In the genomic region with DNA sequence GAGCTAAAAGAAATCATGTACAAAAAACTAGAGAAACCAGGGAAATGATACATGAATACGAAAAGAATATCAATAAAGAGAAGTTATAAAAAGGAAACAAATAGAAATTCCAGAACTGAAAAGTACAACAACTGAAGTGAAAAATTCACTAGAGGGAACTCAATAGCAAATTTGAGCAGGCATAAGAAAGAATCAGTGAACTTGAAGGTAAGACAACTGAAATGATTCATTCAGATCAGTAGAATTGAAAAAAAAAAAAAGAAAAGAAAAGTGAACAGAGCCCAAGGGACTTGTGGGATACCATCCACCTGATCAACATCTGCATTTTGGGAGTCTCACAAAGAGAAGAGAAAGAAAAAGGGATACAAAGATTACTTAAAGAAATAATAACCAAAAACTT, we compare ENCODE assay signal across 26 cellular contexts.
DNase-seq lines count a peak whose midpoint lies in the region; ATAC-seq, FAIRE-seq and TF ChIP-seq lines count a peak whose summit lies in the region.
"Had no signal": no experiment of that assay in that cellular context is flagged by ENCODE, and none has a peak within 500 bp of the region (broad histone marks: within the 10 kb centered on the region; RNA-seq: fewer than 3 reads in every experiment).

No MANE protein-coding gene starts in this region.

- ATAC-seq in HepG2 (no peak), right lobe of liver (no peak), K562 (no peak)
- ATAC-seq: GM12878 had no signal

- no TSS peak for BruUV-seq in HepG2 (replicated peaks; lab: Mats Ljungman, UMichigan)
- no TSS peak for BruUV-seq in K562 (replicated peaks; lab: Mats Ljungman, UMichigan)

- intact Hi-C loops in HepG2 (cut with micrococcal nuclease; ENCODE audit: unreplicated experiment), result no loop called here
- intact Hi-C loops in right lobe of liver (cut with DNase I), result no loop called here
- intact Hi-C loops in K562 (cut with micrococcal nuclease), result no loop called here

- FAIRE-seq in HepG2 (lab: Jason Lieb, UNC) (no peak), K562 (lab: Jason Lieb, UNC) (no peak)
- FAIRE-seq: A204.1, GM12878, GM12892, GM18507 had no signal

- H3K27me3 Mint-ChIP-seq in nephron progenitor cell (ENCODE audit: low read depth, poor library complexity), result peaks cover 15% of the 10 kb centered on the region

- CTCF ChIA-PET in HepG2 (lab: Yijun Ruan, JAX; ENCODE audit: low intra/inter-chr PET ratio, low total read pairs) (no interaction called here), K562 (lab: Yijun Ruan, JAX; ENCODE audit: low intra/inter-chr PET ratio) (no interaction called here)

- H3K9me3 ChIP-seq in HepG2 (ENCODE audit: low read length) (no peaks in the 10 kb centered on the region; the same call in 1 of the 2 replicates), right lobe of liver (no peaks in the 10 kb centered on the region), K562 (replicated peaks; ENCODE audit: control insufficient read depth, insufficient read depth, low read depth, low read length) (peaks cover 5% of the 10 kb centered on the region; the same call in 1 of the 2 replicates)
- H3K9me3 ChIP-seq: BE2C had no signal

- H3K9me1 ChIP-seq in K562 (ENCODE audit: control insufficient read depth, insufficient read depth, low read length), result no peaks in the 10 kb centered on the region

- H3K27ac ChIP-seq in HepG2 (ENCODE audit: extremely low read length, insufficient read depth, low read length) (no peak overlapping the region), right lobe of liver (no peak overlapping the region), K562 (ENCODE audit: extremely low read depth, low read depth, low read length) (no peak overlapping the region)
- H3K27ac ChIP-seq: BLaER1 had no signal

- H3K36me3 ChIP-seq in HepG2 (replicated peaks in 1 of 2; ENCODE audit: control insufficient read depth in 1 of 2, insufficient read depth in 2 of 2, low read length in 2 of 2), result no peaks in the 10 kb centered on the region
- H3K36me3 ChIP-seq in right lobe of liver, result no peaks in the 10 kb centered on the region
- no peaks in the 10 kb centered on the region for H3K36me3 ChIP-seq in K562 (ENCODE audit: control insufficient read depth, insufficient read depth, low read length)
- H3K36me3 ChIP-seq: BE2C, BLaER1 had no signal

- no peaks in the 10 kb centered on the region for H4K20me1 ChIP-seq in HepG2 (ENCODE audit: insufficient read depth, low read length)
- H4K20me1 ChIP-seq in K562 (replicated peaks; ENCODE audit: control insufficient read depth, insufficient read depth, low read length), result no peaks in the 10 kb centered on the region
- H4K20me1 ChIP-seq: BLaER1 had no signal

- POLR2A ChIA-PET in HepG2 (lab: Yijun Ruan, JAX), result no interaction called here
- POLR2A ChIA-PET in K562 (lab: Yijun Ruan, JAX), result no interaction called here

- no peak overlapping the region for H3K4me3 Mint-ChIP-seq in nephron progenitor cell
- H3K4me3 Mint-ChIP-seq: CD14-positive monocyte; CD4-positive, alpha-beta memory T cell; CD4-positive, CD25-positive, alpha-beta regulatory T cell; CD8-positive, alpha-beta memory T cell had no signal

- 43% methylated on average over 1 of the region's 1 CpG for WGBS in HepG2 (ENCODE audit: low lambda C conversion rate)
- WGBS in right lobe of liver (ENCODE audit: insufficient coverage, low coverage, low lambda C conversion rate, missing lambda C conversion rate), result 100% methylated on average over 1 of the region's 1 CpG
- WGBS in K562 (ENCODE audit: insufficient coverage, low coverage, missing lambda C conversion rate), result 67% methylated on average over 1 of the region's 1 CpG

- TF ChIP-seq RAD21 in HepG2 (CRISPR knock-in tag; IDR thresholded peaks at IDR 0.05) (no peak), K562 (CRISPR knock-in tag; conservative IDR thresholded peaks at IDR 0.05 in 1 of 2, IDR thresholded peaks at IDR 0.05 in 1 of 2) (no peak)

- H3K79me2 ChIP-seq in HepG2 (ENCODE audit: insufficient read depth, low read length), result no peaks in the 10 kb centered on the region
- no peaks in the 10 kb centered on the region for H3K79me2 ChIP-seq in K562 (ENCODE audit: control insufficient read depth, insufficient read depth, low read length)

- no peaks in the 10 kb centered on the region for H3K4me1 ChIP-seq in HepG2 (ENCODE audit: insufficient read depth, low read length)
- H3K4me1 ChIP-seq in right lobe of liver, result no peaks in the 10 kb centered on the region
- H3K4me1 ChIP-seq in K562 (replicated peaks in 1 of 2; ENCODE audit: control insufficient read depth in 2 of 2, insufficient read depth in 2 of 2, low read length in 2 of 2), result no peaks in the 10 kb centered on the region
- H3K4me1 ChIP-seq: BE2C, BLaER1 had no signal

- H3K27ac Mint-ChIP-seq in nephron progenitor cell, result no peak overlapping the region
- H3K27ac Mint-ChIP-seq: CD4-positive, CD25-positive, alpha-beta regulatory T cell; CD8-positive, alpha-beta memory T cell had no signal

- no peak for DNase-seq in HepG2 (ENCODE audit: low spot score)
- DNase-seq in right lobe of liver, result no peak
- DNase-seq in K562 (ENCODE audit: extremely low read depth in 1 of 4, low spot score in 3 of 4), result no peak
- DNase-seq in nephron progenitor cell, result no peak
- DNase-seq in SHP77 treated with DMSO at 0.1 percent for 48 hours (lab: John Stamatoyannopoulos, UW), result no peak
- DNase-seq: 8988T; ACHN; BE2C; C1 segment of cervical spinal cord; CD4-positive, alpha-beta memory T cell; CD4-positive, CD25-positive, alpha-beta regulatory T cell; CD8-positive, alpha-beta memory T cell; COR-L47; DMS 273 treated with DMSO at 0.1 percent for 48 hours; DMS153; DMS53; DMS79; DND-41; EL; GDM1 had no signal

- H3K4me2 ChIP-seq in HepG2 (ENCODE audit: low read depth, low read length) (no peak overlapping the region), K562 (ENCODE audit: insufficient read depth, low read length) (no peak overlapping the region)
- H3K4me2 ChIP-seq: BLaER1 had no signal

- TF ChIP-seq POLR2A in HepG2 (IDR thresholded peaks at IDR 0.05; ENCODE audit: insufficient read depth in 1 of 2, low read depth in 2 of 2, low read length in 2 of 2), result no peak
- TF ChIP-seq POLR2A in right lobe of liver (IDR thresholded peaks at IDR 0.05), result no peak
- TF ChIP-seq POLR2A in K562 (conservative IDR thresholded peaks at IDR 0.05), result no peak

- H3K27me3 ChIP-seq in HepG2 (ENCODE audit: control insufficient read depth in 1 of 2, insufficient read depth in 2 of 2, low read length in 2 of 2) (peaks cover 2 to 5% of the 10 kb centered on the region in 2 experiments; a peak in 3 of 5 replicates), right lobe of liver (no peaks in the 10 kb centered on the region), K562 (ENCODE audit: control insufficient read depth in 2 of 2, insufficient read depth in 2 of 2, low read length in 2 of 2) (no peaks in the 10 kb centered on the region)
- H3K27me3 ChIP-seq: BE2C, BLaER1 had no signal

- TF ChIP-seq CTCF in HepG2 (CRISPR knock-in tag; IDR thresholded peaks at IDR 0.05), result no peak
- TF ChIP-seq CTCF in right lobe of liver (IDR thresholded peaks at IDR 0.05), result no peak
- TF ChIP-seq CTCF in K562 (IDR thresholded peaks at IDR 0.05 in 2 of 3, conservative IDR thresholded peaks at IDR 0.05 in 1 of 3; ENCODE audit: insufficient read depth in 2 of 3, low read depth in 1 of 3, low read length in 3 of 3), result no peak
- TF ChIP-seq CTCF in nephron progenitor cell (IDR thresholded peaks at IDR 0.05), result no peak

- H3K4me1 Mint-ChIP-seq in nephron progenitor cell, result no peaks in the 10 kb centered on the region
- H3K4me1 Mint-ChIP-seq: CD4-positive, alpha-beta memory T cell; CD4-positive, CD25-positive, alpha-beta regulatory T cell; CD8-positive, alpha-beta memory T cell had no signal

- TF ChIP-seq EP300 in HepG2 (IDR thresholded peaks at IDR 0.05; ENCODE audit: low read depth in 2 of 2, low read length in 2 of 2) (no peak), HepG2 (CRISPR knock-in tag; IDR thresholded peaks at IDR 0.05; ENCODE audit: borderline replicate concordance) (no peak), K562 (IDR thresholded peaks at IDR 0.05; ENCODE audit: low read length) (no peak)

- no peak overlapping the region for H3K4me3 ChIP-seq in HepG2 (replicated peaks in 1 of 3; ENCODE audit: insufficient read depth in 1 of 3, low read depth in 2 of 3, low read length in 3 of 3)
- no peak overlapping the region for H3K4me3 ChIP-seq in right lobe of liver
- H3K4me3 ChIP-seq in K562, result no peak overlapping the region
- H3K4me3 ChIP-seq: BLaER1, GM12878 had no signal

- peaks cover 6% of the 10 kb centered on the region for H3K36me3 Mint-ChIP-seq in nephron progenitor cell (ENCODE audit: low read depth)
- H3K36me3 Mint-ChIP-seq: CD4-positive, CD25-positive, alpha-beta regulatory T cell had no signal

- H3K9me3 Mint-ChIP-seq in nephron progenitor cell, result peaks cover 24% of the 10 kb centered on the region

- H3K9ac ChIP-seq in HepG2 (ENCODE audit: insufficient read depth, low read depth, low read length) (no peak overlapping the region), K562 (ENCODE audit: insufficient read depth in 1 of 2, low read depth in 2 of 2, low read length in 2 of 2) (no peak overlapping the region)
- H3K9ac ChIP-seq: BLaER1 had no signal

- no peak overlapping the region for H2AFZ ChIP-seq in HepG2 (ENCODE audit: low read length)
- no peak overlapping the region for H2AFZ ChIP-seq in K562 (ENCODE audit: low read depth, low read length)

- in situ Hi-C loops in HepG2 (cut with HindIII; ENCODE audit: extremely low pct_ligation_motif_present, low pct_unique_long_range_greater_than_20kb), result no loop called here
- in situ Hi-C loops in K562 (cut with MboI), result no loop called here

TF ChIP-seq in HepG2, 621 proteins besides CTCF, POLR2A, EP300 and RAD21:
- TF ChIP-seq ZNF160 (CRISPR knock-in tag; IDR thresholded peaks at IDR 0.05) (peak; percentile 89), CBX2 (IDR thresholded peaks at IDR 0.05; ENCODE audit: low read depth, low read length) (no peak), CBX2 (CRISPR knock-in tag; IDR thresholded peaks at IDR 0.05; ENCODE audit: low read depth) (no peak)

TF ChIP-seq in K562, 482 proteins besides CTCF, POLR2A, EP300 and RAD21:
- TF ChIP-seq ILK (tag; IDR thresholded peaks at IDR 0.05; ENCODE audit: borderline replicate concordance, low read depth) (no peak), NR3C1 (CRISPR knock-in tag; IDR thresholded peaks at IDR 0.05) (no peak), CBX3 (IDR thresholded peaks at IDR 0.05; ENCODE audit: borderline replicate concordance in 1 of 2, low read length in 2 of 2) (peak in 1 of 2 experiments; percentile 69; a peak in 1 of 3 replicates), TRIM28 (IDR thresholded peaks at IDR 0.05) (peak; percentile 77), MCM2 (IDR thresholded peaks at IDR 0.05; ENCODE audit: low read depth) (no peak), TRIM24 (IDR thresholded peaks at IDR 0.05) (peak in 1 of 2 experiments; percentile 56; a peak in 1 of 4 replicates)
